In genomic region chr20:3890999-3891929, GRCh38 we compare ENCODE assay signal across 9 cellular contexts. TPM values are rescaled to one million over a fixed set of nuclear protein-coding genes. Genes with fewer than 3 reads are reported as not detected.
A peak's percentile ranks its signal among the peaks of the same experiment; 100 is the strongest.
DNase-seq lines count a peak whose midpoint lies in the region; TF ChIP-seq lines count a peak whose summit lies in the region.
"Had no signal": no experiment of that assay in that cellular context is flagged by ENCODE, and none has a peak within 500 bp of the region (broad histone marks: within the 10 kb centered on the region; RNA-seq: fewer than 3 reads in every experiment).

No MANE protein-coding gene starts in this region.

- H3K9me3 ChIP-seq in DOHH2 (ENCODE audit: control insufficient read depth, insufficient read depth, low read length) (no peaks in the 10 kb centered on the region), OCI-LY3 (ENCODE audit: insufficient read depth, low read length) (no peaks in the 10 kb centered on the region)

- H3K79me2 ChIP-seq in DOHH2 (ENCODE audit: control insufficient read depth, low read length), result peaks cover 91% of the 10 kb centered on the region
- peaks cover 88% of the 10 kb centered on the region for H3K79me2 ChIP-seq in OCI-LY3 (ENCODE audit: low read length)

- TF ChIP-seq CTCF in DOHH2 (IDR thresholded peaks at IDR 0.05; ENCODE audit: low read depth, low read length, poor library complexity, severe bottlenecking) (no peak), OCI-LY3 (IDR thresholded peaks at IDR 0.05; ENCODE audit: low read depth, low read length) (no peak), epithelial cell of esophagus (IDR thresholded peaks at IDR 0.05; ENCODE audit: insufficient read depth, low read depth, low read length, missing control alignments) (no peak), osteocyte (IDR thresholded peaks at IDR 0.05) (no peak)

- peak overlapping the region; percentile 84 for H3K27ac ChIP-seq in DOHH2 (ENCODE audit: low read depth, low read length)
- peak overlapping the region; percentile 79 for H3K27ac ChIP-seq in OCI-LY3 (ENCODE audit: low read length)

- peaks cover 53% of the 10 kb centered on the region for H3K4me1 Mint-ChIP-seq in osteocyte (ENCODE audit: unreplicated experiment)

- no peaks in the 10 kb centered on the region for H3K9me3 Mint-ChIP-seq in osteocyte (ENCODE audit: unreplicated experiment)

- H3K27ac Mint-ChIP-seq in osteocyte (ENCODE audit: unreplicated experiment), result peak overlapping the region; percentile 89

- peak overlapping the region; percentile 95 for H3K9ac ChIP-seq in OCI-LY3 (ENCODE audit: low read length)

- peaks cover 22% of the 10 kb centered on the region for H4K20me1 ChIP-seq in DOHH2 (ENCODE audit: control insufficient read depth, insufficient read depth, low read depth, low read length)
- peaks cover 56% of the 10 kb centered on the region for H4K20me1 ChIP-seq in OCI-LY3 (ENCODE audit: insufficient read depth, low read length)

- H3K4me1 ChIP-seq in DOHH2 (ENCODE audit: control insufficient read depth, low read length) (peaks cover 60% of the 10 kb centered on the region), OCI-LY3 (ENCODE audit: low read length) (peaks cover 29% of the 10 kb centered on the region)

- H3K4me3 Mint-ChIP-seq in osteocyte (ENCODE audit: unreplicated experiment), result peak overlapping the region; percentile 87

- H3F3A ChIP-seq in DOHH2 (ENCODE audit: control insufficient read depth, insufficient read depth), result 0 out of 2 replicates have a peak, but pooled peaks cover 6% of the 10 kb centered on the region

- DNase-seq in epithelial cell of esophagus (ENCODE audit: low read depth) (peak; percentile 69), osteocyte (ENCODE audit: extremely low spot score, unreplicated experiment) (no peak), AML-193 (lab: John Stamatoyannopoulos, UW) (no peak), SIG-M5 treated with dmso at 0.1 percent for 504 hours (lab: John Stamatoyannopoulos, UW; ENCODE audit: unreplicated experiment) (no peak), NCI-H446 (lab: John Stamatoyannopoulos, UW) (no peak), putamen (ENCODE audit: low spot score) (no peak)
- DNase-seq: activated CD4-positive, alpha-beta T cell treated with anti-CD3 and anti-CD28 coated beads, Interleukin-2, amount 50 U/mL, for 1 hour had no signal

- no peak overlapping the region for H2AFZ ChIP-seq in OCI-LY3 (ENCODE audit: low read depth, low read length)

- peak overlapping the region; percentile 76 for H3K4me3 ChIP-seq in DOHH2 (ENCODE audit: low read length)
- peak overlapping the region; percentile 93 for H3K4me3 ChIP-seq in OCI-LY3 (ENCODE audit: low read length)
- H3K4me3 ChIP-seq in epithelial cell of esophagus (ENCODE audit: low read length), result peak overlapping the region; percentile 83

- peaks cover 3% of the 10 kb centered on the region for H3K36me3 Mint-ChIP-seq in osteocyte (ENCODE audit: unreplicated experiment)

- H3K36me3 ChIP-seq in DOHH2 (ENCODE audit: control insufficient read depth, low read length) (peaks cover 54% of the 10 kb centered on the region), OCI-LY3 (replicated peaks; ENCODE audit: low read depth, low read length) (peaks cover 41% of the 10 kb centered on the region)

- H3K27me3 Mint-ChIP-seq in osteocyte (ENCODE audit: unreplicated experiment), result no peaks in the 10 kb centered on the region

- H3K4me2 ChIP-seq in DOHH2 (ENCODE audit: low read length) (peak overlapping the region; percentile 79), OCI-LY3 (ENCODE audit: low read length) (peak overlapping the region; percentile 92)

- H3K9me2 ChIP-seq in DOHH2 (replicated peaks; ENCODE audit: control insufficient read depth, low read length), result no peaks in the 10 kb centered on the region

- H3K27me3 ChIP-seq in DOHH2 (ENCODE audit: control insufficient read depth, low read length), result no peaks in the 10 kb centered on the region
- no peaks in the 10 kb centered on the region for H3K27me3 ChIP-seq in OCI-LY3 (ENCODE audit: low read depth, low read length)

RNA-seq across cellular contexts. Expression of gene PANK2, which starts 2.1 kb away (rescaled TPM):
- 41.9 and 54.2 TPM in 2 replicates for total RNA-seq in osteocyte

RNA-seq across cellular contexts. Expression of gene MAVS, which starts 44.6 kb away (rescaled TPM):
- 47.0 and 49.7 TPM in 2 replicates for total RNA-seq in osteocyte
